1 cellular context compared by ENCODE assay signal in genomic region chr13:30607908-30608307, GRCh38.
TF ChIP-seq lines count a peak whose summit lies in the region.

No MANE protein-coding gene starts in this region.

TF ChIP-seq in HepG2, 621 proteins besides CTCF, POLR2A, EP300 and RAD21:
- TF ChIP-seq HNRNPH1 (optimal IDR thresholded peaks at IDR 0.05; ENCODE audit: low read depth, low read length) (no peak), TRIM22 (IDR thresholded peaks at IDR 0.05) (no peak), IRF2 (CRISPR knock-in tag; IDR thresholded peaks at IDR 0.05) (no peak), NFIB (CRISPR knock-in tag; IDR thresholded peaks at IDR 0.05; ENCODE audit: borderline replicate concordance) (no peak), ZNF652 (CRISPR knock-in tag; IDR thresholded peaks at IDR 0.05; ENCODE audit: borderline replicate concordance, low read depth) (no peak), ZNF576 (CRISPR knock-in tag; IDR thresholded peaks at IDR 0.05) (no peak), ZNF766 (CRISPR knock-in tag; IDR thresholded peaks at IDR 0.05; ENCODE audit: borderline replicate concordance) (no peak), KAT8 (CRISPR knock-in tag; IDR thresholded peaks at IDR 0.05) (no peak), ZNF549 (CRISPR knock-in tag; IDR thresholded peaks at IDR 0.05) (no peak), SKIL (CRISPR knock-in tag; IDR thresholded peaks at IDR 0.05; ENCODE audit: borderline replicate concordance) (no peak)
